In the genomic region with DNA sequence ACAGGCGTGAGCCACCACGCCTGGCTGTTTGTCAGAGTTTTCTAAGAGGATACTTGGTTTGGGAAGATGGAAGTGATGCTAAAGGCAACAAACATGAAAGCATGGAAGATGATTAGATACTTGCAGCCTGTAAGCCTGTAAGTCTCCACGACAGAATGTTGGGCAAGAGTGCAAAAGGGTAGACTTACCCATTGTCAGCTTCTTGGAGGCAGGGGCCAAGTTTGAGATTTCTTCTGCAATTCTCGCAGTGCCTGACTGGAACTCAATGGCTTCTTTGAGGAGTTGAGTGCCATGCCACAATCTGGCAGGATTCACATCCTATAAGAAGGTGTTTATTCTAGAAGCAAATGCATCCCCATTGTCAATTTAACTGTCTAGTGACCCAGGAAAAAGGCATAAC, we compare ENCODE assay signal across 26 cellular contexts.
"Had no signal": no experiment of that assay in that cellular context is flagged by ENCODE, and none has a peak within 500 bp of the region (broad histone marks: within the 10 kb centered on the region; RNA-seq: fewer than 3 reads in every experiment).

No MANE protein-coding gene starts in this region.

- ATAC-seq: activated CD8-positive, alpha-beta memory T cell treated with anti-CD3 and anti-CD28 coated beads, Interleukin-2, amount 10 ng/mL, durations not matched to agents 7 days and 5 days; activated naive CD4-positive, alpha-beta T cell treated with anti-CD3 and anti-CD28 coated beads, Interleukin-2, amount 50 U/mL, for 72 hours; activated naive CD8-positive, alpha-beta T cell treated with anti-CD3 and anti-CD28 coated beads, Interleukin-2, amount 50 U/mL, for 24 hours; activated T-cell treated with anti-CD3 and anti-CD28 coated beads, Interleukin-2, amount 50 U/mL, for 4 hours; T-cell had no signal

- H3K9ac ChIP-seq: KMS-11 had no signal

- H3K4me2 ChIP-seq: KMS-11 had no signal

- H3K27ac ChIP-seq: KMS-11 had no signal

- DNase-seq: activated B cell treated with CpG ODN at 0.5 μM for 24 hours; activated CD4-positive, alpha-beta T cell treated with anti-CD3 and anti-CD28 coated beads for 1 hour; activated CD4-positive, alpha-beta T cell treated with anti-CD3 and anti-CD28 coated beads, Interleukin-2, amount 10 ng/mL, durations not matched to agents 24 days and 14 days; activated CD4-positive, alpha-beta T cell treated with anti-CD3 and anti-CD28 coated beads, Interleukin-2, amount 50 U/mL, for 48 hours; activated CD8-positive, alpha-beta memory T cell treated with anti-CD3 and anti-CD28 coated beads, Interleukin-2, amount 10 ng/mL, durations not matched to agents 7 days and 5 days; activated effector memory CD4-positive, alpha-beta T cell treated with anti-CD3 and anti-CD28 coated beads, Interleukin-2, amount 50 U/mL, for 16 hours; activated naive CD4-positive, alpha-beta T cell treated with Interleukin-2 at 50 U/mL for 16 hours; activated naive CD8-positive, alpha-beta T cell treated with anti-CD3 and anti-CD28 coated beads, Interleukin-2, amount 50 U/mL, for 24 hours; activated T-cell treated with anti-CD3 and anti-CD28 coated beads, Interleukin-2, amount 50 U/mL, for 4 hours; amniotic stem cell; caudate nucleus; NCI-H1092; NCI-H1417; NCI-H1694; NCI-H2029; NCI-H2107; NCI-H2171 treated with DMSO at 0.1 percent for 48 hours; NCI-H226; NCI-H526 treated with DMSO at 0.1 percent for 48 hours; NCI-H82; Right ventricle myocardium superior; T-cell; T-helper 2 cell; T1000 had no signal
